10 cellular contexts compared by ENCODE assay signal in the genomic region with DNA sequence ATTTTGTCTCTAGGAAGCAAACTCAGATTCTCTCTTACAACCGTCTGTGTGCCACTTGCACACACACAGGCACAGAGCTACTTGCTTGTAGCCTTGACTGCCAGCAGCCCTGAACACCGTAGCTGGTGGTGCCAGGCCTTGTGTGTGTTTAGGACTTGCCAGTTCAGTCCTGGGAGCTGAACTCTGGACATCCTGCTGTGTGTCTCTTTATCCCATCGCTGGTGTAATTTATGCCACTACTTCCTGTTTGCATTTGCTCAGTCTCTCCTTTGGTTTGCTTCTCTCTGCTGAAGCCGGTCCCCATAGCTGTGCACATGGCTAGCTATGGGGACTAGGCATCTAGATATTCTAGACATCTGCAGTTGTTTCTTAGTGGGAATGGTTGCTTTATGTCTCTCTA. TPM values are rescaled to one million over a fixed set of nuclear protein-coding genes. Genes with fewer than 3 reads are reported as not detected.
A peak's percentile ranks its signal among the peaks of the same experiment; 100 is the strongest.
DNase-seq lines count a peak whose midpoint lies in the region; ATAC-seq and TF ChIP-seq lines count a peak whose summit lies in the region.
"Had no signal": no experiment of that assay in that cellular context is flagged by ENCODE, and none has a peak within 500 bp of the region (broad histone marks: within the 10 kb centered on the region; RNA-seq: fewer than 3 reads in every experiment).

No MANE protein-coding gene starts in this region.

- H3K9me3 Mint-ChIP-seq in activated T-cell treated with anti-CD3 and anti-CD28 coated beads, Interleukin-2, amount 50 U/mL, for 24 hours: no peaks in the 10 kb centered on the region

- H3K27ac ChIP-seq in OCI-LY1 (ENCODE audit: low read depth, low read length, poor library complexity, severe bottlenecking) (peak overlapping the region; percentile 53), esophagus squamous epithelium (peak overlapping the region in 3 of 4 donors; percentile 19 to 44 (median 39))

- intact Hi-C loops in esophagus squamous epithelium (cut with DNase I): no loop called here

- H3K36me3 ChIP-seq in OCI-LY1 (ENCODE audit: insufficient read depth, low read length) (peaks cover 27% of the 10 kb centered on the region; the same call in 1 of the 2 replicates), esophagus squamous epithelium (peaks cover 0 to 47% (median 0%) of the 10 kb centered on the region in 3 donors)

- H3K27me3 ChIP-seq in OCI-LY1 (ENCODE audit: insufficient read depth, low read length): no peaks in the 10 kb centered on the region
- H3K27me3 ChIP-seq in esophagus squamous epithelium: no peaks in the 10 kb centered on the region

- H3K36me3 Mint-ChIP-seq in activated T-cell treated with anti-CD3 and anti-CD28 coated beads, Interleukin-2, amount 50 U/mL, for 24 hours (ENCODE audit: low read depth): peaks cover 47% of the 10 kb centered on the region

- no peak overlapping the region for H3K4me3 ChIP-seq in OCI-LY1 (ENCODE audit: low read depth, low read length, poor library complexity, severe bottlenecking)
- no peak overlapping the region for H3K4me3 ChIP-seq in esophagus squamous epithelium

- H3K27me3 Mint-ChIP-seq in activated T-cell treated with anti-CD3 and anti-CD28 coated beads, Interleukin-2, amount 50 U/mL, for 24 hours: no peaks in the 10 kb centered on the region

- TF ChIP-seq POLR2A in esophagus squamous epithelium (IDR thresholded peaks at IDR 0.05): no peak

- no peak for ATAC-seq in GM19463 (IDR thresholded peaks at IDR 0.05; ENCODE audit: unreplicated experiment)
- ATAC-seq in HG03342 (IDR thresholded peaks at IDR 0.05; ENCODE audit: unreplicated experiment): no peak
- no peak for ATAC-seq in HG03097 (IDR thresholded peaks at IDR 0.05; ENCODE audit: low FRiP score, unreplicated experiment)

- H3K9me3 ChIP-seq in OCI-LY1 (ENCODE audit: low read length) (no peaks in the 10 kb centered on the region), esophagus squamous epithelium (no peaks in the 10 kb centered on the region)

- H3K27ac Mint-ChIP-seq in activated T-cell treated with anti-CD3 and anti-CD28 coated beads, Interleukin-2, amount 50 U/mL, for 24 hours: peak overlapping the region; percentile 73

- WGBS in esophagus squamous epithelium, 2 donors: 41% methylated on average over 4 of the region's 4 CpGs

- no peak overlapping the region for H3K4me3 Mint-ChIP-seq in activated T-cell treated with anti-CD3 and anti-CD28 coated beads, Interleukin-2, amount 50 U/mL, for 24 hours

- peak overlapping the region; percentile 7; the same call in 1 of the 2 replicates for H3K9ac ChIP-seq in OCI-LY1 (ENCODE audit: low read length)

- H3K79me2 ChIP-seq in OCI-LY1 (ENCODE audit: insufficient read depth, low read length): peaks cover 28% of the 10 kb centered on the region

- TF ChIP-seq CTCF in OCI-LY1 (IDR thresholded peaks at IDR 0.05; ENCODE audit: low read length) (no peak), esophagus squamous epithelium (IDR thresholded peaks at IDR 0.05) (no peak)

- peaks cover 58% of the 10 kb centered on the region for H3K4me1 Mint-ChIP-seq in activated T-cell treated with anti-CD3 and anti-CD28 coated beads, Interleukin-2, amount 50 U/mL, for 24 hours (ENCODE audit: low read depth)

- H3K9me2 ChIP-seq in OCI-LY1 (ENCODE audit: low read depth, low read length): no peaks in the 10 kb centered on the region

- H3F3A ChIP-seq in OCI-LY1 (ENCODE audit: insufficient read depth, low read length): no peaks in the 10 kb centered on the region

- H3K4me1 ChIP-seq in OCI-LY1 (ENCODE audit: insufficient read depth, low read length, severe bottlenecking) (peaks cover 35% of the 10 kb centered on the region), esophagus squamous epithelium (peaks cover 21 to 61% (median 26%) of the 10 kb centered on the region in 3 donors)

- DNase-seq in activated T-cell treated with anti-CD3 and anti-CD28 coated beads, Interleukin-2, amount 50 U/mL, for 24 hours: no peak
- DNase-seq in activated T-cell treated with anti-CD3 and anti-CD28 coated beads for 4 hours (no peak), esophagus squamous epithelium (lab: John Stamatoyannopoulos, UW) (no peak), superior temporal gyrus (ENCODE audit: extremely low spot score) (peak; percentile 26)
- DNase-seq: AML-193, foreskin melanocyte had no signal

- no peak overlapping the region for H2AFZ ChIP-seq in OCI-LY1 (ENCODE audit: low read length)

- no peak overlapping the region for H3K4me2 ChIP-seq in OCI-LY1 (ENCODE audit: low read length)

- H4K20me1 ChIP-seq in OCI-LY1 (ENCODE audit: insufficient read depth, low read length): no peaks in the 10 kb centered on the region

RNA-seq across cellular contexts. Expression of a gene that starts 24.0 kb away (rescaled TPM):
- 10 to 100 TPM; 47.0 to 91.0 (median 62.2) TPM for total RNA-seq in esophagus squamous epithelium

RNA-seq across cellular contexts. Expression of a gene that starts 49.7 kb away (rescaled TPM):
- total RNA-seq in esophagus squamous epithelium: 1 to 10 TPM; 3.4 to 8.8 (median 6.1) TPM

RNA-seq across cellular contexts. Expression of a gene that starts 54.0 kb away (rescaled TPM):
- under 1 TPM in 3 of 4 donors, not detected in 1; 0.19 to 0.49 (median 0.22) TPM for total RNA-seq in esophagus squamous epithelium
